10 cellular contexts compared by ENCODE assay signal in the genomic region with DNA sequence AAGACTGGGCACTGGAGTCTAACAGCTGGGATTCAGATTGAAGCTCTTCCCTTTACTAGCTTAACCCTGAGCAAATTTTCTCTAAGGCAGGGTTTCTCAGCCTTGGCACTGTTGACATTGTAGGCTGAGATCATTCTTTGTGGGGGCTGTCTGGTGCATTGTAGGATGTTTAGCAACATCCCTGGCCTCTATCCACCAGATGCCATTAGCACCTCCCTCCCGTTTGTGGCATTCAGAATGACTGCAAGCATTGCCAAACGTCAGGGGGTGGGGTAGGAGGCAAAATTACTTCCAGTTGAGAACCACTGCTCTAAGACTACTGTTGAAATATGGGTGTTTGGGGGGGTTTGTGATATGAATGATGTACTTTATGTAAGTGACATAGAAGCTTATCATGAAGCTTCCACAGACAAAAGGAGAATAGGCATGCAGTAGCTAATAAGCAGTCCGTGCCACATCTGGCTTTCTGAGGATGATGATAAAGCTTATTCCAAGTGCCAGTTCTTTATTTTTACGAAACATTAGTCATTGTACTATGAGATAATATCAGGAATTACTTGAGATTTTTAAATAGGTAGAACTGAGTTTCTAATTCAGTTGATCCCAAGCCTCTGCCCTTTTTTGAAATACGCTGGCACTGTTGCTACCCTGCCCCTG. TPM values are rescaled to one million over a fixed set of nuclear protein-coding genes. Genes with fewer than 3 reads are reported as not detected.
DNase-seq lines count a peak whose midpoint lies in the region; ATAC-seq, FAIRE-seq and TF ChIP-seq lines count a peak whose summit lies in the region.
"Had no signal": no experiment of that assay in that cellular context is flagged by ENCODE, and none has a peak within 500 bp of the region (broad histone marks: within the 10 kb centered on the region; RNA-seq: fewer than 3 reads in every experiment).

No MANE protein-coding gene starts in this region.

- no peak for FAIRE-seq in RCC 7860 (lab: Jason Lieb, UNC)

- peak; percentile 35 for ATAC-seq in sciatic nerve

- DNase-seq in GOT3 (lab: John Stamatoyannopoulos, UW) (peak; percentile 12), RCC 7860 (ENCODE audit: low spot score) (peak; percentile 8), fibroblast of lung (ENCODE audit: low read depth in 2 of 2) (peak; percentile 83 to 86), sciatic nerve (ENCODE audit: low spot score) (no peak), cortex of kidney (lab: John Stamatoyannopoulos, UW) (no peak), NCI-H2171 treated with DMSO at 0.1 percent for 48 hours (lab: John Stamatoyannopoulos, UW) (no peak)
- no peak for DNase-seq in activated CD4-positive, alpha-beta T cell treated with anti-CD3 and anti-CD28 coated beads, Interleukin-2, amount 50 U/mL, for 4 hours
- DNase-seq in stimulated activated CD4-positive, alpha-beta T cell treated with anti-CD3 and anti-CD28 coated beads, Interleukin-4, amount 100 ng/mL, for 4 hours = no peak
- DNase-seq: NK-92 treated with Interleukin-12 subunit alpha and Interleukin-12 subunit beta, amount 100 ng/mL, for 24 hours; stimulated activated CD4-positive, alpha-beta T cell treated with anti-CD3 and anti-CD28 coated beads, Interleukin-1b, Interleukin-23, amount 100 ng/mL, for 48 hours had no signal

- H3K4me1 ChIP-seq in fibroblast of lung (ENCODE audit: control insufficient read depth, extremely low read depth, insufficient read depth, low read length) = peaks cover 28% of the 10 kb centered on the region

- peaks cover 6% of the 10 kb centered on the region for H3K79me2 ChIP-seq in fibroblast of lung (ENCODE audit: control insufficient read depth, insufficient read depth, low read length)

- no peaks in the 10 kb centered on the region for H4K20me1 ChIP-seq in fibroblast of lung (ENCODE audit: control insufficient read depth, extremely low read depth, insufficient read depth, low read length)

- TF ChIP-seq CTCF in fibroblast of lung (conservative IDR thresholded peaks at IDR 0.05 in 1 of 2, IDR thresholded peaks at IDR 0.05 in 1 of 2; ENCODE audit: low read depth in 1 of 2, low read length in 2 of 2) = no peak

- intact Hi-C loops in sciatic nerve (cut with DNase I) = no loop called here

- H3K4me3 ChIP-seq in fibroblast of lung (replicated peaks in 1 of 4; ENCODE audit: control extremely low read depth in 1 of 4, insufficient read depth in 1 of 4, low read depth in 3 of 4, low read length in 4 of 4) = no peak overlapping the region

- H3K27me3 ChIP-seq in fibroblast of lung (ENCODE audit: control insufficient read depth, insufficient read depth, low read length) = no peaks in the 10 kb centered on the region

- no peak overlapping the region for H3K9ac ChIP-seq in fibroblast of lung (ENCODE audit: insufficient read depth, low read length)

- H3K4me2 ChIP-seq in fibroblast of lung (ENCODE audit: extremely low read depth, insufficient read depth, low read length) = peak overlapping the region; percentile 2

- H2AFZ ChIP-seq in fibroblast of lung (ENCODE audit: low read length) = no peak overlapping the region

- H3K27ac ChIP-seq in fibroblast of lung (ENCODE audit: insufficient read depth, low read length) = no peak overlapping the region

- H3K9me3 ChIP-seq in fibroblast of lung (ENCODE audit: control insufficient read depth, insufficient read depth, low read depth, low read length) = no peaks in the 10 kb centered on the region

- H3K36me3 ChIP-seq in fibroblast of lung (ENCODE audit: control insufficient read depth, insufficient read depth, low read length) = no peaks in the 10 kb centered on the region

RNA-seq across cellular contexts. Expression of gene NKIRAS1, which starts 39.3 kb away (rescaled TPM):
- total RNA-seq in fibroblast of lung (17.8 and 18.2 TPM in 2 replicates), sciatic nerve (10.8 TPM)
- polyA plus RNA-seq in fibroblast of lung = 13.6 and 15.8 TPM in 2 replicates
- 9.4 and 9.9 TPM in 2 replicates for polyA plus RNA-seq in fibroblast of lung (2012)
- polyA minus RNA-seq in fibroblast of lung (ENCODE audit: low replicate concordance) = 3.6 TPM in 1 of 2 replicates, not detected in the other

RNA-seq across cellular contexts. Expression of gene RPL15, which starts 39.5 kb away (rescaled TPM):
- total RNA-seq in fibroblast of lung (1,860 and 3,172 TPM in 2 replicates), sciatic nerve (1,125 TPM)
- 3,646 and 3,720 TPM in 2 replicates for polyA plus RNA-seq in fibroblast of lung
- 2,674 and 3,021 TPM in 2 replicates for polyA plus RNA-seq in fibroblast of lung (2012)
- polyA minus RNA-seq in fibroblast of lung (ENCODE audit: low replicate concordance) = 893 and 1,136 TPM in 2 replicates

Comparison
In these comparisons a context has a peak if more than half of its experiments do, and no peak if none do; other contexts are left out.
1. DNase-seq: peak in GOT3 (single experiment), RCC 7860 (single experiment) and fibroblast of lung (2 of 2); none in sciatic nerve (single experiment), activated CD4-positive, alpha-beta T cell treated with anti-CD3 and anti-CD28 coated beads, Interleukin-2, amount 50 U/mL, for 4 hours (0 of 2), cortex of kidney (single experiment), NCI-H2171 treated with DMSO at 0.1 percent for 48 hours (single experiment) and stimulated activated CD4-positive, alpha-beta T cell treated with anti-CD3 and anti-CD28 coated beads, Interleukin-4, amount 100 ng/mL, for 4 hours (0 of 2).